ENCODE assay signal across 8 cellular contexts in the genomic region with DNA sequence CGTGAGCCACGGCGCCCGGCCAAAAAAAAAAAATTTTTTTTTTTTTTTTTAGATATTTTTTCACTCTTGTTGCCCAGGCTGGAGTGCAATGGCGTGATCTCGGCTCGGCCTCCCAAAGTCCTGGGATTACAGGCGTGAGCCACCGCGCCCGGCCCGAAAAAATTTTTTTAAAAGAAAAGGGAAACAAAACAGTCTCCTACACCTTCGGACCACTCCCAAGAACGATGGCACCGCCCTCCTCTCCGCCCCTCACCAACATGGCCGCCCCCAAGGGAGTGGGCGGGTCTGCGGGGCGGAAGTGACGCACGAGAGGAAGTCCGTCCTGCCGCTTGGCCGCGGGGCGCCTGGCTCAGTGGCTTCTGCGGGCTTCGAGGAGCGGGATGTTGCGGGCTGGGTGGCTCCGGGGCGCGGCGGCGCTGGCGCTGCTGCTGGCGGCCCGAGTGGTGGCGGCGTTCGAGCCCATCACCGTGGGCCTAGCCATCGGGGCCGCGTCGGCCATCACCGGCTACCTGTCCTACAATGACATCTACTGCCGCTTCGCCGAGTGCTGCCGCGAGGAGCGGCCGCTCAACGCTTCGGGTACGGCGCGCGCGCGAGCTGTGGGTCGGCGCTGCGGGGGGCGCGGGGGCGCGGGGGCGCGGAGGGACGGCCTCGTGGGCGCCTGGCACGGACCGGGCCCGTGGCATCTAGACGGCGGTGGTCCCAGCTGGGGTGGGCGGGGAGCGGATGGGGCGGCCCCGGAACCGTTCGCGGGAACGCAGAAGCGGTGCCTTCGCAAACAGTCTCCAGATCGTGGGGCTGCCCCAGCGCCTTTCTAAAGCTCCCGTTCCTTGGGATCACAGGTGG. TPM values are rescaled to one million over a fixed set of nuclear protein-coding genes. Genes with fewer than 3 reads are reported as not detected.
A peak's percentile ranks its signal among the peaks of the same experiment; 100 is the strongest.
DNase-seq lines count a peak whose midpoint lies in the region; ATAC-seq and TF ChIP-seq lines count a peak whose summit lies in the region.

A gene with protein sequence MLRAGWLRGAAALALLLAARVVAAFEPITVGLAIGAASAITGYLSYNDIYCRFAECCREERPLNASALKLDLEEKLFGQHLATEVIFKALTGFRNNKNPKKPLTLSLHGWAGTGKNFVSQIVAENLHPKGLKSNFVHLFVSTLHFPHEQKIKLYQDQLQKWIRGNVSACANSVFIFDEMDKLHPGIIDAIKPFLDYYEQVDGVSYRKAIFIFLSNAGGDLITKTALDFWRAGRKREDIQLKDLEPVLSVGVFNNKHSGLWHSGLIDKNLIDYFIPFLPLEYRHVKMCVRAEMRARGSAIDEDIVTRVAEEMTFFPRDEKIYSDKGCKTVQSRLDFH (plus strand): TSS at position 352 of the 846 bp plus-strand sequence. CDS start 29 bp downstream, at position 381.

- no peaks in the 10 kb centered on the region for H3K27me3 ChIP-seq in liver (ENCODE audit: control insufficient read depth in 4 of 4, insufficient read depth in 4 of 4, low read length in 3 of 4)

- no peaks in the 10 kb centered on the region for H3K9me3 ChIP-seq in liver (ENCODE audit: control insufficient read depth in 4 of 4, low read length in 3 of 4)

- peak within 1 kb of the TSS; percentile 75 to 79 for H3K9ac ChIP-seq in liver (ENCODE audit: low read depth in 1 of 2, low read length in 2 of 2)

- peak within 1 kb of the TSS; percentile 69 to 80 (median 72) for H3K4me3 ChIP-seq in liver (ENCODE audit: low read depth in 1 of 3, low read length in 3 of 3)

- peak; percentile 96 for DNase-seq in NCI-H774 (lab: John Stamatoyannopoulos, UW)
- peak; percentile 93 to 94 for DNase-seq in activated CD4-positive, alpha-beta T cell treated with anti-CD3 and anti-CD28 coated beads, Interleukin-2, amount 50 U/mL, for 48 hours
- DNase-seq in dermis microvascular lymphatic vessel endothelial cell (ENCODE audit: low read depth in 2 of 2): peak; percentile 84 to 94
- peak; percentile 91 for DNase-seq in stimulated activated CD4-positive, alpha-beta T cell treated with anti-CD3 and anti-CD28 coated beads, Interleukin-4, amount 100 ng/mL, for 1 hour

- H3K4me1 ChIP-seq in liver (ENCODE audit: control insufficient read depth in 4 of 4, insufficient read depth in 4 of 4, low read length in 3 of 4): peaks cover 3 to 9% (median 7%) of the 10 kb centered on the region in 4 donors

- H3K36me3 ChIP-seq in liver (ENCODE audit: control insufficient read depth in 4 of 4, insufficient read depth in 3 of 4, low read depth in 1 of 4, low read length in 3 of 4): peaks cover 0 to 7% (median 2%) of the 10 kb centered on the region in 4 donors

- TF ChIP-seq RAD21 in liver (IDR thresholded peaks at IDR 0.05): peak in 1 of 2 donors; percentile 19

- ATAC-seq in GM19395 (IDR thresholded peaks at IDR 0.05; ENCODE audit: unreplicated experiment) (peak; percentile 91), HG03565 (IDR thresholded peaks at IDR 0.05; ENCODE audit: unreplicated experiment) (peak; percentile 91)

- H3K27ac ChIP-seq in C4-2B: peak within 1 kb of the TSS; percentile 69
- peak within 1 kb of the TSS; percentile 78 to 88 for H3K27ac ChIP-seq in liver (ENCODE audit: low read depth in 1 of 2, low read length in 2 of 2)

- TF ChIP-seq CTCF in C4-2B (conservative IDR thresholded peaks at IDR 0.05) (no peak), liver (IDR thresholded peaks at IDR 0.05; ENCODE audit: low read depth, low read length, missing input control) (no peak)

- under 1% methylated on average over 93 of the region's 93 CpGs for WGBS in liver

TF ChIP-seq in liver, 16 proteins besides CTCF, POLR2A, EP300 and RAD21:
- TF ChIP-seq SP1 (IDR thresholded peaks at IDR 0.05) (peak; percentile 37), EGR1 (IDR thresholded peaks at IDR 0.05; ENCODE audit: low read depth in 2 of 2) (peak; percentile 83 to 91), GABPA (IDR thresholded peaks at IDR 0.05 in 1 of 2, conservative IDR thresholded peaks at IDR 0.05 in 1 of 2) (peak; percentile 76 to 92), YY1 (IDR thresholded peaks at IDR 0.05) (peak; percentile 99), TAF1 (conservative IDR thresholded peaks at IDR 0.05) (peak; percentile 64)
- TF ChIP-seq, protein P1, sequence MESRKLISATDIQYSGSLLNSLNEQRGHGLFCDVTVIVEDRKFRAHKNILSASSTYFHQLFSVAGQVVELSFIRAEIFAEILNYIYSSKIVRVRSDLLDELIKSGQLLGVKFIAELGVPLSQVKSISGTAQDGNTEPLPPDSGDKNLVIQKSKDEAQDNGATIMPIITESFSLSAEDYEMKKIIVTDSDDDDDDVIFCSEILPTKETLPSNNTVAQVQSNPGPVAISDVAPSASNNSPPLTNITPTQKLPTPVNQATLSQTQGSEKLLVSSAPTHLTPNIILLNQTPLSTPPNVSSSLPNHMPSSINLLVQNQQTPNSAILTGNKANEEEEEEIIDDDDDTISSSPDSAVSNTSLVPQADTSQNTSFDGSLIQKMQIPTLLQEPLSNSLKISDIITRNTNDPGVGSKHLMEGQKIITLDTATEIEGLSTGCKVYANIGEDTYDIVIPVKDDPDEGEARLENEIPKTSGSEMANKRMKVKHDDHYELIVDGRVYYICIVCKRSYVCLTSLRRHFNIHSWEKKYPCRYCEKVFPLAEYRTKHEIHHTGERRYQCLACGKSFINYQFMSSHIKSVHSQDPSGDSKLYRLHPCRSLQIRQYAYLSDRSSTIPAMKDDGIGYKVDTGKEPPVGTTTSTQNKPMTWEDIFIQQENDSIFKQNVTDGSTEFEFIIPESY (IDR thresholded peaks at IDR 0.05): no peak

RNA-seq across cellular contexts. Expression of the gene that starts here (rescaled TPM):
- total RNA-seq in dermis microvascular lymphatic vessel endothelial cell: 17.5 and 25.8 TPM in 2 replicates
- 10 to 100 TPM; 18.6 to 31.9 TPM for total RNA-seq in liver
- polyA plus RNA-seq in liver: 10 to 100 TPM; 12.8 to 17.1 TPM

Comparison
In these comparisons a context has a peak if more than half of its experiments do, and no peak if none do; other contexts are left out.
1. Peak in every context shown above with its lines: DNase-seq, ATAC-seq, H3K4me3 ChIP-seq and H3K27ac ChIP-seq.